In genomic region chr2:11132036-11132671, GRCh38 we compare ENCODE assay signal across 1 cellular context.
TF ChIP-seq lines count a peak whose summit lies in the region.

No MANE protein-coding gene starts in this region.

TF ChIP-seq in IMR-90, 13 proteins besides CTCF, POLR2A, EP300 and RAD21:
- TF ChIP-seq BHLHE40 (IDR thresholded peaks at IDR 0.05; ENCODE audit: low read depth, low read length) (no peak), CEBPB (IDR thresholded peaks at IDR 0.05; ENCODE audit: low read depth, low read length) (no peak), MAZ (IDR thresholded peaks at IDR 0.05; ENCODE audit: borderline replicate concordance, low read depth, low read length) (no peak), MAFK (IDR thresholded peaks at IDR 0.05; ENCODE audit: low read depth, low read length) (no peak), MXI1 (IDR thresholded peaks at IDR 0.05; ENCODE audit: borderline replicate concordance, low read depth, low read length) (no peak), CHD1 (IDR thresholded peaks at IDR 0.05; ENCODE audit: low read depth, low read length) (no peak), SMC3 (IDR thresholded peaks at IDR 0.05; ENCODE audit: low read depth, low read length) (no peak), USF2 (IDR thresholded peaks at IDR 0.05; ENCODE audit: low read depth, low read length) (no peak)
